Comparison of ENCODE assay signal across 21 cellular contexts in genomic region chr18:13422541-13423147, GRCh38.
DNase-seq lines count a peak whose midpoint lies in the region; ATAC-seq, FAIRE-seq and TF ChIP-seq lines count a peak whose summit lies in the region.
"Had no signal": no experiment of that assay in that cellular context is flagged by ENCODE, and none has a peak within 500 bp of the region (broad histone marks: within the 10 kb centered on the region; RNA-seq: fewer than 3 reads in every experiment).

No MANE protein-coding gene starts in this region.

- H3K4me3 ChIP-seq in A549, result no peak overlapping the region
- H3K4me3 ChIP-seq in CD4-positive, CD25-positive, alpha-beta regulatory T cell (ENCODE audit: low read depth, low read length), result no peak overlapping the region
- no peak overlapping the region for H3K4me3 ChIP-seq in astrocyte (ENCODE audit: insufficient read depth, low read depth, low read length)
- no peak overlapping the region for H3K4me3 ChIP-seq in thoracic aorta
- H3K4me3 ChIP-seq in upper lobe of left lung, result no peak overlapping the region
- H3K4me3 ChIP-seq: PC-9 had no signal

- H3K27me3 ChIP-seq in CD4-positive, CD25-positive, alpha-beta regulatory T cell (ENCODE audit: control insufficient read depth, insufficient read depth, low read length), result no peaks in the 10 kb centered on the region
- no peaks in the 10 kb centered on the region for H3K27me3 ChIP-seq in astrocyte (ENCODE audit: insufficient read depth, low read length)
- H3K27me3 ChIP-seq in thoracic aorta (replicated peaks; ENCODE audit: insufficient read depth), result no peaks in the 10 kb centered on the region
- H3K27me3 ChIP-seq in upper lobe of left lung, result no peaks in the 10 kb centered on the region

- POLR2A ChIA-PET in A549 (lab: Yijun Ruan, JAX), result no interaction called here

- WGBS in A549 (ENCODE audit: missing lambda C conversion rate), result 90% methylated on average over 5 of the region's 5 CpGs
- WGBS in upper lobe of left lung, 2 donors, result 92 to 96% methylated on average over 5 of the region's 5 CpGs

- peaks cover 14 to 85% (median 59%) of the 10 kb centered on the region in 4 donors for H3K4me1 Mint-ChIP-seq in CD4-positive, CD25-positive, alpha-beta regulatory T cell
- H3K4me1 Mint-ChIP-seq in astrocyte (ENCODE audit: low read depth, unreplicated experiment), result peaks cover 16% of the 10 kb centered on the region

- no peak overlapping the region for H3K4me2 ChIP-seq in A549
- no peak overlapping the region for H3K4me2 ChIP-seq in astrocyte (ENCODE audit: low read length)
- H3K4me2 ChIP-seq: PC-9 had no signal

- H3K9me3 ChIP-seq in A549 (no peaks in the 10 kb centered on the region), astrocyte (ENCODE audit: insufficient read depth, low read depth, low read length) (no peaks in the 10 kb centered on the region), thoracic aorta (no peaks in the 10 kb centered on the region), upper lobe of left lung (no peaks in the 10 kb centered on the region)
- no peaks in the 10 kb centered on the region for H3K9me3 ChIP-seq in CD4-positive, CD25-positive, alpha-beta regulatory T cell (ENCODE audit: control insufficient read depth in 2 of 2, low read length in 2 of 2)

- H3K27ac ChIP-seq in A549 (peak overlapping the region; percentile 17 to 48; a peak in 1 of 6 replicates), astrocyte (ENCODE audit: low read depth, low read length) (no peak overlapping the region), thoracic aorta (peak overlapping the region; percentile 59 to 71), upper lobe of left lung (no peak overlapping the region)
- H3K27ac ChIP-seq in CD4-positive, CD25-positive, alpha-beta regulatory T cell (ENCODE audit: insufficient read depth, low read length, poor library complexity, severe bottlenecking), result no peak overlapping the region
- H3K27ac ChIP-seq: PC-9 had no signal

- no peaks in the 10 kb centered on the region for H3K79me2 ChIP-seq in astrocyte (ENCODE audit: insufficient read depth, low read length)

- CTCF ChIA-PET in A549 (lab: Yijun Ruan, JAX), result interaction anchor here (0.7 kb wide), 1 partner anchor 206 kb away, joined by 3 read pairs; no protein-coding TSS in a partner anchor

- no peaks in the 10 kb centered on the region for H3K9me3 Mint-ChIP-seq in CD4-positive, CD25-positive, alpha-beta regulatory T cell
- H3K9me3 Mint-ChIP-seq in astrocyte (ENCODE audit: unreplicated experiment), result no peaks in the 10 kb centered on the region

- peak overlapping the region; percentile 68 to 90 (median 71) for H3K27ac Mint-ChIP-seq in CD4-positive, CD25-positive, alpha-beta regulatory T cell
- peak overlapping the region; percentile 91 for H3K27ac Mint-ChIP-seq in astrocyte (ENCODE audit: unreplicated experiment)

- H3K27me3 Mint-ChIP-seq in CD4-positive, CD25-positive, alpha-beta regulatory T cell, result no peaks in the 10 kb centered on the region
- H3K27me3 Mint-ChIP-seq in astrocyte (ENCODE audit: low read depth, unreplicated experiment), result no peaks in the 10 kb centered on the region

- TF ChIP-seq CTCF in A549 (IDR thresholded peaks at IDR 0.05) (no peak), astrocyte (IDR thresholded peaks at IDR 0.05; ENCODE audit: insufficient read depth, low read depth, low read length) (no peak), thoracic aorta (IDR thresholded peaks at IDR 0.05) (no peak), upper lobe of left lung (IDR thresholded peaks at IDR 0.05) (no peak)

- H3K9ac ChIP-seq in astrocyte (ENCODE audit: low read length), result no peak overlapping the region

- H2AFZ ChIP-seq in astrocyte (ENCODE audit: low read depth, low read length), result no peak overlapping the region
- H2AFZ ChIP-seq: PC-9 had no signal

- H3K4me1 ChIP-seq in A549, result peaks cover 14% of the 10 kb centered on the region; the same call in 2 of the 3 replicates
- peaks cover 42% of the 10 kb centered on the region for H3K4me1 ChIP-seq in CD4-positive, CD25-positive, alpha-beta regulatory T cell (ENCODE audit: control insufficient read depth, insufficient read depth, low read length, poor library complexity, severe bottlenecking)
- peaks cover 8% of the 10 kb centered on the region for H3K4me1 ChIP-seq in astrocyte (ENCODE audit: insufficient read depth, low read length)
- peaks cover 22 to 80% of the 10 kb centered on the region in 2 donors for H3K4me1 ChIP-seq in thoracic aorta (ENCODE audit: control insufficient read depth in 1 of 2, low read depth in 2 of 2)
- peaks cover 0 to 12% (median 5%) of the 10 kb centered on the region in 4 donors for H3K4me1 ChIP-seq in upper lobe of left lung

- TF ChIP-seq EP300 in A549 (IDR thresholded peaks at IDR 0.05) (no peak), upper lobe of left lung (IDR thresholded peaks at IDR 0.05) (no peak)

- no peaks in the 10 kb centered on the region for H4K20me1 ChIP-seq in astrocyte (ENCODE audit: insufficient read depth, low read length)

- FAIRE-seq in A549 (lab: Jason Lieb, UNC) (no peak), astrocyte (lab: Jason Lieb, UNC) (no peak)
- FAIRE-seq: A204.1, GM12891, HTR-8/SVneo had no signal

- TF ChIP-seq RAD21 in A549 (conservative IDR thresholded peaks at IDR 0.05 in 1 of 2, IDR thresholded peaks at IDR 0.05 in 1 of 2), result no peak

- H3K36me3 ChIP-seq in CD4-positive, CD25-positive, alpha-beta regulatory T cell (ENCODE audit: control insufficient read depth, insufficient read depth, low read length), result peaks cover 22% of the 10 kb centered on the region
- H3K36me3 ChIP-seq in astrocyte (ENCODE audit: insufficient read depth, low read length), result no peaks in the 10 kb centered on the region
- no peaks in the 10 kb centered on the region for H3K36me3 ChIP-seq in thoracic aorta
- H3K36me3 ChIP-seq in upper lobe of left lung, result no peaks in the 10 kb centered on the region

- TF ChIP-seq POLR2A in A549 (IDR thresholded peaks at IDR 0.05; ENCODE audit: low read length) (no peak), upper lobe of left lung (IDR thresholded peaks at IDR 0.05) (no peak)

- peaks cover 28% of the 10 kb centered on the region for H3K36me3 Mint-ChIP-seq in CD4-positive, CD25-positive, alpha-beta regulatory T cell
- H3K36me3 Mint-ChIP-seq in astrocyte (ENCODE audit: low read depth, unreplicated experiment), result peaks cover 14% of the 10 kb centered on the region

- peak overlapping the region in 3 of 4 donors; percentile 5 to 65 (median 49) for H3K4me3 Mint-ChIP-seq in CD4-positive, CD25-positive, alpha-beta regulatory T cell
- no peak overlapping the region for H3K4me3 Mint-ChIP-seq in astrocyte (ENCODE audit: unreplicated experiment)

- DNase-seq in A549 (ENCODE audit: low read depth in 1 of 2, low spot score in 1 of 2) (no peak), astrocyte (ENCODE audit: low read depth) (no peak), thoracic aorta (ENCODE audit: low spot score) (peak; percentile 40), anterior cingulate cortex (lab: John Stamatoyannopoulos, UW) (no peak), upper lobe of left lung (no peak)
- DNase-seq in CD4-positive, CD25-positive, alpha-beta regulatory T cell, result peak in 1 of 3 donors; percentile 54
- DNase-seq: DND-41, GOT3, KG1, NCI-H1092 treated with DMSO at 0.1 percent for 48 hours, NCI-H1436 treated with DMSO at 0.1 percent for 48 hours, NCI-H1930, NCI-H748 treated with DMSO at 0.1 percent for 48 hours, PC-9, RPMI8226, SHP77 had no signal

- ATAC-seq in A549 (no peak), thoracic aorta (ENCODE audit: insufficient number of reproducible peaks, low FRiP score, low read depth) (peak; percentile 81), GM21825 (IDR thresholded peaks at IDR 0.05; ENCODE audit: unreplicated experiment) (no peak), upper lobe of left lung (ENCODE audit: low FRiP score in 2 of 2) (no peak)
- ATAC-seq in CD4-positive, CD25-positive, alpha-beta regulatory T cell (ENCODE audit: low read depth in 2 of 2), result no peak
- ATAC-seq: HCT116 had no signal

TF ChIP-seq in A549, 52 proteins besides CTCF, POLR2A, EP300 and RAD21:
- TF ChIP-seq RCOR1 (IDR thresholded peaks at IDR 0.05; ENCODE audit: low read depth, low read length) (no peak), NR3C1 (IDR thresholded peaks at IDR 0.05) (no peak), HDAC2 (IDR thresholded peaks at IDR 0.05) (no peak), JUNB (IDR thresholded peaks at IDR 0.05) (no peak), RNF2 (IDR thresholded peaks at IDR 0.05; ENCODE audit: borderline replicate concordance, low read depth) (no peak), CBX2 (IDR thresholded peaks at IDR 0.05; ENCODE audit: borderline replicate concordance, low read depth) (no peak), FOSB (CRISPR knock-in tag; IDR thresholded peaks at IDR 0.05) (no peak), PBX3 (IDR thresholded peaks at IDR 0.05) (no peak), HES2 (IDR thresholded peaks at IDR 0.05) (no peak), ZSCAN20 (CRISPR knock-in tag; IDR thresholded peaks at IDR 0.05) (no peak), JUN (IDR thresholded peaks at IDR 0.05) (no peak), GATA3 (IDR thresholded peaks at IDR 0.05; ENCODE audit: borderline replicate concordance) (no peak), BHLHE40 (IDR thresholded peaks at IDR 0.05; ENCODE audit: low read depth, low read length) (no peak), USF2 (IDR thresholded peaks at IDR 0.05) (no peak), MAFK (IDR thresholded peaks at IDR 0.05; ENCODE audit: partially characterized antibody) (no peak)

Comparison
In these comparisons a context has a peak if more than half of its experiments do, and no peak if none do; other contexts are left out.
1. H3K27ac ChIP-seq: peak in A549 (2 of 2) and thoracic aorta (2 of 2); none in CD4-positive, CD25-positive, alpha-beta regulatory T cell (single experiment), astrocyte (single experiment) and upper lobe of left lung (0 of 4).